ENCODE assay signal across 28 cellular contexts in genomic region chr1:215501496-215501895, GRCh38.
"Had no signal": no experiment of that assay in that cellular context is flagged by ENCODE, and none has a peak within 500 bp of the region (broad histone marks: within the 10 kb centered on the region; RNA-seq: fewer than 3 reads in every experiment).

No MANE protein-coding gene starts in this region.

- H3K9me3 Mint-ChIP-seq: activated CD8-positive, alpha-beta T cell treated with anti-CD3 and anti-CD28 coated beads for 36 hours had no signal

- H3K27me3 Mint-ChIP-seq: activated naive CD8-positive, alpha-beta T cell treated with anti-CD3 and anti-CD28 coated beads, Interleukin-2, amount 10 ng/mL, durations not matched to agents 7 days and 5 days had no signal

- H3K36me3 Mint-ChIP-seq: activated naive CD8-positive, alpha-beta T cell treated with anti-CD3 and anti-CD28 coated beads, Interleukin-2, amount 10 ng/mL, durations not matched to agents 7 days and 5 days had no signal

- H3K27ac ChIP-seq: body of pancreas, cardiac muscle cell, Peyer's patch, RWPE1, SJCRH30, WERI-Rb-1 had no signal

- H3K27ac Mint-ChIP-seq: activated CD8-positive, alpha-beta T cell treated with anti-CD3 and anti-CD28 coated beads for 36 hours; activated naive CD8-positive, alpha-beta T cell treated with anti-CD3 and anti-CD28 coated beads, Interleukin-2, amount 10 ng/mL, durations not matched to agents 7 days and 5 days had no signal

- H3K4me1 Mint-ChIP-seq: activated naive CD8-positive, alpha-beta T cell treated with anti-CD3 and anti-CD28 coated beads, Interleukin-2, amount 10 ng/mL, durations not matched to agents 7 days and 5 days had no signal

- H3K4me1 ChIP-seq: body of pancreas, Peyer's patch, SJCRH30 had no signal

- ATAC-seq: activated CD4-positive, CD25-positive, alpha-beta regulatory T cell treated with anti-CD3 and anti-CD28 coated beads, Interleukin-2, amount 50 U/mL, for 24 hours; activated CD8-positive, alpha-beta T cell treated with anti-CD3 and anti-CD28 coated beads for 36 hours; body of pancreas had no signal

- H3K36me3 ChIP-seq: cardiac muscle cell, Peyer's patch, SJCRH30, WERI-Rb-1 had no signal

- H3K9me3 ChIP-seq: body of pancreas, Peyer's patch, SJCRH30, SK-N-SH had no signal

- H3K27me3 ChIP-seq: body of pancreas, cardiac muscle cell, Peyer's patch had no signal

- H3K4me2 ChIP-seq: SK-N-SH had no signal

- H3K4me3 ChIP-seq: body of pancreas, cardiac muscle cell, Peyer's patch, SJCRH30 had no signal

- H3K9ac ChIP-seq: SK-N-SH had no signal

- H3K9me2 ChIP-seq: SK-N-SH had no signal

- H3K4me3 Mint-ChIP-seq: activated CD8-positive, alpha-beta T cell treated with anti-CD3 and anti-CD28 coated beads for 36 hours; activated naive CD8-positive, alpha-beta T cell treated with anti-CD3 and anti-CD28 coated beads, Interleukin-2, amount 10 ng/mL, durations not matched to agents 7 days and 5 days had no signal

- DNase-seq: activated CD4-positive, alpha-beta T cell treated with anti-CD3 and anti-CD28 coated beads for 4 hours; activated CD8-positive, alpha-beta memory T cell treated with anti-CD3 and anti-CD28 coated beads, Interleukin-2, amount 50 U/mL, for 48 hours; activated CD8-positive, alpha-beta T cell treated with anti-CD3 and anti-CD28 coated beads for 36 hours; activated naive CD4-positive, alpha-beta T cell treated with anti-CD3 and anti-CD28 coated beads, Interleukin-2, amount 50 U/mL, for 16 hours; activated naive CD8-positive, alpha-beta T cell treated with anti-CD3 and anti-CD28 coated beads, Interleukin-2, amount 10 ng/mL, durations not matched to agents 7 days and 5 days; activated T-cell treated with anti-CD3 and anti-CD28 coated beads, Interleukin-2, amount 50 U/mL, for 1 hour; aorta; body of pancreas; KG1; MM.1S; NCI-H1048; NCI-H1417; NCI-H2029; NCI-H2107; NCI-H2171 treated with DMSO at 0.1 percent for 48 hours; NCI-H226; NCI-H526 treated with DMSO at 0.1 percent for 48 hours; NK-92 treated with Interleukin-12 subunit alpha and Interleukin-12 subunit beta, amount 100 ng/mL, for 24 hours; OCI-M1; Peyer's patch; Right ventricle myocardium superior; SJCRH30; SK-N-SH; T-helper 1 cell; WERI-Rb-1 had no signal
